In genomic region chr14:54955143-54955542, GRCh38 we compare ENCODE assay signal across 18 cellular contexts. TPM values are rescaled to one million over a fixed set of nuclear protein-coding genes. Genes with fewer than 3 reads are reported as not detected.
DNase-seq lines count a peak whose midpoint lies in the region; ATAC-seq, FAIRE-seq and TF ChIP-seq lines count a peak whose summit lies in the region.
"Had no signal": no experiment of that assay in that cellular context is flagged by ENCODE, and none has a peak within 500 bp of the region (broad histone marks: within the 10 kb centered on the region; RNA-seq: fewer than 3 reads in every experiment).

No MANE protein-coding gene starts in this region.

- CTCF ChIA-PET in activated naive CD4-positive, alpha-beta T cell treated with anti-CD3 and anti-CD28 coated beads, Interleukin-2, amount 10 ng/mL, durations not matched to agents 7 days and 5 days (lab: Charles Lee) = no interaction called here

- no peaks in the 10 kb centered on the region for H3K4me1 ChIP-seq in kidney (ENCODE audit: control insufficient read depth in 1 of 2, insufficient read depth in 1 of 2, low read depth in 1 of 2, low read length in 2 of 2)

- no peak overlapping the region for H3K4me3 Mint-ChIP-seq in activated naive CD4-positive, alpha-beta T cell treated with anti-CD3 and anti-CD28 coated beads, Interleukin-2, amount 10 ng/mL, durations not matched to agents 7 days and 5 days
- H3K4me3 Mint-ChIP-seq: CD4-positive, alpha-beta memory T cell had no signal

- no peaks in the 10 kb centered on the region for H3K4me1 Mint-ChIP-seq in activated naive CD4-positive, alpha-beta T cell treated with anti-CD3 and anti-CD28 coated beads, Interleukin-2, amount 10 ng/mL, durations not matched to agents 7 days and 5 days

- ATAC-seq in HG03039 (IDR thresholded peaks at IDR 0.05; ENCODE audit: unreplicated experiment) = no peak
- ATAC-seq: GM12878 had no signal

- H3K27ac ChIP-seq in kidney (ENCODE audit: low read depth in 2 of 2, low read length in 2 of 2) = no peak overlapping the region
- H3K27ac ChIP-seq: GM23248 had no signal

- peaks cover 44% of the 10 kb centered on the region for H3K36me3 Mint-ChIP-seq in activated naive CD4-positive, alpha-beta T cell treated with anti-CD3 and anti-CD28 coated beads, Interleukin-2, amount 10 ng/mL, durations not matched to agents 7 days and 5 days

- no peaks in the 10 kb centered on the region for H3K9me3 ChIP-seq in kidney (ENCODE audit: control insufficient read depth in 1 of 2, low read length in 2 of 2)

- DNase-seq in kidney (no peak), dermis blood vessel endothelial cell (no peak)
- DNase-seq in activated naive CD4-positive, alpha-beta T cell treated with anti-CD3 and anti-CD28 coated beads, Interleukin-2, amount 10 ng/mL, durations not matched to agents 7 days and 5 days = no peak
- DNase-seq: 8988T; C1 segment of cervical spinal cord; Calu3; CD4-positive, alpha-beta memory T cell; COR-L47; DMS79 treated with DMSO at 0.1 percent for 48 hours; GM23248; H7; HCEC 1CT had no signal

- H3K27ac Mint-ChIP-seq in activated naive CD4-positive, alpha-beta T cell treated with anti-CD3 and anti-CD28 coated beads, Interleukin-2, amount 10 ng/mL, durations not matched to agents 7 days and 5 days = no peak overlapping the region
- H3K27ac Mint-ChIP-seq: CD4-positive, alpha-beta memory T cell had no signal

- H3K9me3 Mint-ChIP-seq in activated naive CD4-positive, alpha-beta T cell treated with anti-CD3 and anti-CD28 coated beads, Interleukin-2, amount 10 ng/mL, durations not matched to agents 7 days and 5 days = peaks cover 3% of the 10 kb centered on the region
- H3K9me3 Mint-ChIP-seq: CD4-positive, alpha-beta memory T cell had no signal

- no peak for TF ChIP-seq CTCF in kidney (IDR thresholded peaks at IDR 0.05; ENCODE audit: borderline replicate concordance, extremely low read depth, insufficient read depth)

- peak; percentile 71 for FAIRE-seq in G401.6 (lab: Jason Lieb, UNC)
- peak; percentile 53 for FAIRE-seq in colon (lab: Jason Lieb, UNC)
- FAIRE-seq in kidney (lab: Jason Lieb, UNC) = peak; percentile 61
- FAIRE-seq: GM12878, GM19239, H1 had no signal

- no peak overlapping the region for H3K9ac ChIP-seq in kidney (ENCODE audit: low read length in 2 of 2)
- H3K9ac ChIP-seq: GM23248 had no signal

- H3K36me3 ChIP-seq in kidney (ENCODE audit: control insufficient read depth in 1 of 2, insufficient read depth in 2 of 2, low read length in 2 of 2) = no peaks in the 10 kb centered on the region

- no peaks in the 10 kb centered on the region for H3K27me3 Mint-ChIP-seq in activated naive CD4-positive, alpha-beta T cell treated with anti-CD3 and anti-CD28 coated beads, Interleukin-2, amount 10 ng/mL, durations not matched to agents 7 days and 5 days
- H3K27me3 Mint-ChIP-seq: CD4-positive, alpha-beta memory T cell had no signal

- intact Hi-C loops in kidney (cut with DNase I) = no loop called here

- H3K4me3 ChIP-seq in kidney (ENCODE audit: low read length in 2 of 2) = no peak overlapping the region
- H3K4me3 ChIP-seq: GM12878, GM23248 had no signal

RNA-seq across cellular contexts. Expression of gene GCH1, which starts 52.5 kb away (rescaled TPM):
- total RNA-seq in kidney (9.2 TPM), dermis blood vessel endothelial cell (10.4 and 13.4 TPM in 2 replicates)
- polyA plus RNA-seq in kidney (ENCODE audit: insufficient read depth, low read depth, low replicate concordance) = 12.3 TPM
